In genomic region chr10:122198631-122199030, GRCh38 we compare ENCODE assay signal across 9 cellular contexts.
"Had no signal": no experiment of that assay in that cellular context is flagged by ENCODE, and none has a peak within 500 bp of the region (broad histone marks: within the 10 kb centered on the region; RNA-seq: fewer than 3 reads in every experiment).

No MANE protein-coding gene starts in this region.

- ATAC-seq: naive thymus-derived CD8-positive, alpha-beta T cell had no signal

- H3K9me3 ChIP-seq: esophagus muscularis mucosa, vagina had no signal

- H3K4me3 ChIP-seq: esophagus muscularis mucosa, lung, vagina had no signal

- H3K27me3 ChIP-seq: esophagus muscularis mucosa, vagina had no signal

- DNase-seq: activated T-cell treated with anti-CD3 and anti-CD28 coated beads, Interleukin-2, amount 50 U/mL, for 1 hour; amygdala; islet precursor cell; naive thymus-derived CD8-positive, alpha-beta T cell; occipital lobe; stimulated activated CD4-positive, alpha-beta T cell treated with anti-CD3 and anti-CD28 coated beads, Interleukin-4, amount 100 ng/mL, for 4 hours had no signal

- H3K4me1 ChIP-seq: vagina had no signal

- H3K27ac ChIP-seq: vagina had no signal
